Comparison of ENCODE assay signal across 15 cellular contexts in the genomic region with DNA sequence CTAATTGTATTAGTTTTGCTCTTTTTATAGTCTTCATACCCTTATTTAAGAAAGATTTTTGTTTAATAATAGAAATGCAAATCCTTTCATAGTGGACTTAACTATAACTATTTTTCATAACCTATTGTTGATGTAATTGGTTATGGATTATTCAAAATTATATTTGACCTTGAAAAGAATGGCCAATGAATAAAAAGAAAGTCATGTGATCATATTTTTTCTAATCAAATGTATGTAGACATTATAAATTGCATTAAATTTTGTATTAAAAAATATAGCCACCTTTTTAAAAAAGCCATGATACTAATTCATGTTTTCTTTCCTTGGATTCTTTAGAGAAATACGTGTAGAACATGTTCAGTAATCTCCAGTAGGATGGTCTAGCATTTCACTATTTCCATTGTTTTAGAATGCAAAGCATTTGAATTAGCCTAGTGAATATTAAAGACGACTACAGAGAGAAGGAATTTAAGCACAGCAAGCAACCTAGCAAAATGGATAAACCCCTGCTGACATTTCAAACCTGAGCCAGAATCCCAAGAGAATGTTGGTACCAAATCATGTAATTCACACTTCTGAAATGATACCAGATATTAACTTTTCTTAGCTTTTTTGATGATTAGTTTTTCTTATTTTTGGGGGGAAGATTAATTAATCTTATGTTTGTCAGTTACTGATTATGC.
DNase-seq lines count a peak whose midpoint lies in the region; ATAC-seq, FAIRE-seq and TF ChIP-seq lines count a peak whose summit lies in the region.
"Had no signal": no experiment of that assay in that cellular context is flagged by ENCODE, and none has a peak within 500 bp of the region (broad histone marks: within the 10 kb centered on the region; RNA-seq: fewer than 3 reads in every experiment).

No MANE protein-coding gene starts in this region.

- H3K4me1 ChIP-seq in H9 (ENCODE audit: insufficient read depth, low read length) (no peaks in the 10 kb centered on the region), K562 (replicated peaks in 1 of 2; ENCODE audit: control insufficient read depth in 2 of 2, insufficient read depth in 2 of 2, low read length in 2 of 2) (no peaks in the 10 kb centered on the region), iPS-18a (ENCODE audit: control insufficient read depth, low read depth, low read length) (peaks cover 13% of the 10 kb centered on the region), HAP-1 (no peaks in the 10 kb centered on the region)
- H3K4me1 ChIP-seq: BLaER1 treated with 17β-estradiol and CSF1 and Interleukin-3, amounts not matched to agents 10 nM and 100 nM had no signal

- peaks cover 18 to 22% of the 10 kb centered on the region in 2 experiments for H3K4me1 Mint-ChIP-seq in H9
- H3K4me1 Mint-ChIP-seq: CD4-positive, CD25-positive, alpha-beta regulatory T cell had no signal

- H3K18ac ChIP-seq in H9 (ENCODE audit: insufficient read length, low read depth, low read length) = no peak overlapping the region

- H3K4me2 ChIP-seq in H9 (ENCODE audit: insufficient read depth, insufficient read length, low read length) (no peak overlapping the region), K562 (ENCODE audit: insufficient read depth, low read length) (no peak overlapping the region)
- H3K4me2 ChIP-seq: BLaER1 treated with 17β-estradiol and CSF1 and Interleukin-3, amounts not matched to agents 10 nM and 100 nM had no signal

- H3K23me2 ChIP-seq in H9 (ENCODE audit: insufficient read length, low read depth, low read length, poor library complexity, severe bottlenecking) = no peaks in the 10 kb centered on the region

- H2BK15ac ChIP-seq in H9 (ENCODE audit: low read depth, low read length) = no peak overlapping the region

- no peak overlapping the region for H3K56ac ChIP-seq in H9 (ENCODE audit: insufficient read length, low read depth, low read length)

- no peaks in the 10 kb centered on the region for H3K27me3 Mint-ChIP-seq in H9 (ENCODE audit: low read depth)
- H3K27me3 Mint-ChIP-seq: CD4-positive, CD25-positive, alpha-beta regulatory T cell had no signal

- H3K9ac ChIP-seq in H9 (ENCODE audit: extremely low read depth, insufficient read length, low read length) = no peak overlapping the region
- no peak overlapping the region for H3K9ac ChIP-seq in K562 (ENCODE audit: insufficient read depth in 1 of 2, low read depth in 2 of 2, low read length in 2 of 2)
- no peak overlapping the region for H3K9ac ChIP-seq in iPS-18a (ENCODE audit: low read length)
- H3K9ac ChIP-seq: BLaER1 treated with 17β-estradiol and CSF1 and Interleukin-3, amounts not matched to agents 10 nM and 100 nM had no signal

- no peaks in the 10 kb centered on the region for H3K79me2 ChIP-seq in H9 (ENCODE audit: insufficient read depth, low read length)
- H3K79me2 ChIP-seq in K562 (ENCODE audit: control insufficient read depth, insufficient read depth, low read length) = no peaks in the 10 kb centered on the region

- CTCF ChIA-PET in K562 (lab: Yijun Ruan, JAX; ENCODE audit: low intra/inter-chr PET ratio) = no interaction called here

- DNase-seq in H9 (no peak), K562 (ENCODE audit: extremely low read depth in 1 of 4, low spot score in 3 of 4) (no peak), AML-193 (lab: John Stamatoyannopoulos, UW) (no peak), NCI-H1436 (lab: John Stamatoyannopoulos, UW) (no peak), HAP-1 (ENCODE audit: low spot score in 2 of 2) (no peak)
- DNase-seq: CD4-positive, CD25-positive, alpha-beta regulatory T cell; DMS53; Kasumi-1; KBM-7 had no signal

- H3K27ac Mint-ChIP-seq in H9 = peak overlapping the region in 2 of 3 experiments; percentile 7 to 56; a peak in 2 of 7 replicates
- H3K27ac Mint-ChIP-seq: CD4-positive, CD25-positive, alpha-beta regulatory T cell had no signal

- H3K27me3 ChIP-seq in H9 (ENCODE audit: insufficient read depth, low read length) (no peaks in the 10 kb centered on the region), K562 (ENCODE audit: control insufficient read depth in 2 of 2, insufficient read depth in 2 of 2, low read length in 2 of 2) (no peaks in the 10 kb centered on the region), iPS-18a (ENCODE audit: control insufficient read depth, insufficient read depth, low read length) (no peaks in the 10 kb centered on the region), HAP-1 (ENCODE audit: low read depth) (no peaks in the 10 kb centered on the region)
- H3K27me3 ChIP-seq: BLaER1 treated with 17β-estradiol and CSF1 and Interleukin-3, amounts not matched to agents 10 nM and 100 nM had no signal

- no CpG with 5 or more reads among the region's 2 CpGs for WGBS in H9 (ENCODE audit: extremely low coverage, insufficient read length, low lambda C conversion rate)
- 0% methylated on average over 2 of the region's 2 CpGs for WGBS in K562 (ENCODE audit: insufficient coverage, low coverage, missing lambda C conversion rate)

- intact Hi-C loops in K562 (cut with micrococcal nuclease) = no loop called here

- H3T11ph ChIP-seq in H9 (ENCODE audit: low read length) = no peak overlapping the region

- no peak overlapping the region for H2AFZ ChIP-seq in H9 (ENCODE audit: low read length)
- H2AFZ ChIP-seq in K562 (ENCODE audit: low read depth, low read length) = no peak overlapping the region

- no peak overlapping the region for H2AK5ac ChIP-seq in H9 (ENCODE audit: insufficient read length, low read length)

- H4K20me1 ChIP-seq in H9 (ENCODE audit: control insufficient read depth, insufficient read depth, insufficient read length) (no peaks in the 10 kb centered on the region), K562 (replicated peaks; ENCODE audit: control insufficient read depth, insufficient read depth, low read length) (no peaks in the 10 kb centered on the region)
- H4K20me1 ChIP-seq: BLaER1 treated with 17β-estradiol and CSF1 and Interleukin-3, amounts not matched to agents 10 nM and 100 nM had no signal

- no peaks in the 10 kb centered on the region for H3K36me3 ChIP-seq in K562 (ENCODE audit: control insufficient read depth, insufficient read depth, low read length)
- no peaks in the 10 kb centered on the region for H3K36me3 ChIP-seq in iPS-18a (ENCODE audit: control insufficient read depth, low read depth, low read length)
- H3K36me3 ChIP-seq in HAP-1 (replicated peaks) = no peaks in the 10 kb centered on the region

- H2BK20ac ChIP-seq in H9 (ENCODE audit: low read depth, low read length, poor library complexity, severe bottlenecking) = no peak overlapping the region

- no TSS peak for BruUV-seq in K562 (replicated peaks; lab: Mats Ljungman, UMichigan)

- H3K14ac ChIP-seq in H9 (ENCODE audit: insufficient read depth, low read length) = no peak overlapping the region

- H3K27ac ChIP-seq in H9 (ENCODE audit: insufficient read length, low read depth, low read length) (no peak overlapping the region), K562 (ENCODE audit: extremely low read depth, low read depth, low read length) (no peak overlapping the region), iPS-18a (ENCODE audit: low read length) (no peak overlapping the region)
- H3K27ac ChIP-seq: BLaER1 treated with 17β-estradiol and CSF1 and Interleukin-3, amounts not matched to agents 10 nM and 100 nM had no signal

- H4K91ac ChIP-seq in H9 (ENCODE audit: insufficient read length, low read depth, low read length) = no peak overlapping the region

- H2BK5ac ChIP-seq in H9 (ENCODE audit: insufficient read length, low read length) = no peak overlapping the region

- peaks cover 38 to 41% of the 10 kb centered on the region in 2 experiments for H3K9me3 Mint-ChIP-seq in H9

- H3K36me3 Mint-ChIP-seq in H9 (ENCODE audit: insufficient read depth in 1 of 3, low read depth in 3 of 3) = peaks cover 26 to 42% (median 27%) of the 10 kb centered on the region in 3 experiments
- H3K36me3 Mint-ChIP-seq: CD4-positive, CD25-positive, alpha-beta regulatory T cell had no signal

- no peak for TF ChIP-seq RAD21 in K562 (CRISPR knock-in tag; conservative IDR thresholded peaks at IDR 0.05 in 1 of 2, IDR thresholded peaks at IDR 0.05 in 1 of 2)

- FAIRE-seq in K562 (lab: Jason Lieb, UNC) = no peak
- FAIRE-seq: GM12878, GM18507, HTR-8/SVneo had no signal

- POLR2A ChIA-PET in K562 (lab: Yijun Ruan, JAX) = interaction anchor here (1.0 kb wide), 1 partner anchor 13 kb away, joined by 3 read pairs; no protein-coding TSS in a partner anchor

- no peak for ATAC-seq in K562
- ATAC-seq in HG03565 (IDR thresholded peaks at IDR 0.05; ENCODE audit: unreplicated experiment) = no peak
- ATAC-seq: GM12878 had no signal

- no peak overlapping the region for H2BK12ac ChIP-seq in H9 (ENCODE audit: insufficient read length, low read depth, low read length)

- in situ Hi-C loops in K562 (cut with MboI) = no loop called here
- in situ Hi-C loops in HAP-1 (cut with MboI; ENCODE audit: low sequenced_read_pairs) = no loop called here

- no peak for TF ChIP-seq POLR2A in K562 (conservative IDR thresholded peaks at IDR 0.05)

- H4K5ac ChIP-seq in H9 (ENCODE audit: insufficient read length, low read depth, low read length) = no peak overlapping the region

- TF ChIP-seq CTCF in H9 (conservative IDR thresholded peaks at IDR 0.05) (no peak), K562 (IDR thresholded peaks at IDR 0.05 in 2 of 3, conservative IDR thresholded peaks at IDR 0.05 in 1 of 3; ENCODE audit: insufficient read depth in 2 of 3, low read depth in 1 of 3, low read length in 3 of 3) (no peak)

- H3K4me3 ChIP-seq in K562 (no peak overlapping the region), iPS-18a (ENCODE audit: low read length) (peak overlapping the region; percentile 17), HAP-1 (no peak overlapping the region)
- H3K4me3 ChIP-seq: BLaER1 treated with 17β-estradiol and CSF1 and Interleukin-3, amounts not matched to agents 10 nM and 100 nM; GM12878 had no signal

- no peak overlapping the region for H4K8ac ChIP-seq in H9 (replicated peaks; ENCODE audit: insufficient read length, low read depth, low read length)

- H3K4me3 Mint-ChIP-seq in H9 = no peak overlapping the region; a peak in 1 of 5 replicates
- H3K4me3 Mint-ChIP-seq: CD4-positive, CD25-positive, alpha-beta regulatory T cell had no signal

- no peak overlapping the region for H2BK120ac ChIP-seq in H9 (ENCODE audit: low read depth, low read length, poor library complexity, severe bottlenecking)

- peaks cover 12% of the 10 kb centered on the region for H3K9me3 ChIP-seq in H9 (ENCODE audit: control insufficient read depth, low read depth, low read length)
- H3K9me3 ChIP-seq in K562 (replicated peaks; ENCODE audit: control insufficient read depth, insufficient read depth, low read depth, low read length) = peaks cover 10% of the 10 kb centered on the region; the same call in 1 of the 2 replicates
- peaks cover 15% of the 10 kb centered on the region for H3K9me3 ChIP-seq in iPS-18a (ENCODE audit: control insufficient read depth, low read depth, low read length)
- H3K9me3 ChIP-seq in HAP-1 = no peaks in the 10 kb centered on the region; the same call in 1 of the 2 replicates

- no peaks in the 10 kb centered on the region for H3K79me1 ChIP-seq in H9 (ENCODE audit: insufficient read depth, low read depth, low read length, poor library complexity, severe bottlenecking)

- no peak for TF ChIP-seq EP300 in K562 (IDR thresholded peaks at IDR 0.05; ENCODE audit: low read length)

- no peaks in the 10 kb centered on the region for H3K9me1 ChIP-seq in K562 (ENCODE audit: control insufficient read depth, insufficient read depth, low read length)

- H3K4ac ChIP-seq in H9 (ENCODE audit: low read depth, low read length) = no peak overlapping the region

- no peak overlapping the region for H3K23ac ChIP-seq in H9 (ENCODE audit: insufficient read length, low read depth, low read length)
